ENCODE assay signal across 2 cellular contexts in genomic region chr2:66494708-66495107, GRCh38.
TF ChIP-seq lines count a peak whose summit lies in the region.

No MANE protein-coding gene starts in this region.

TF ChIP-seq in IMR-90, 13 proteins besides CTCF, POLR2A, EP300 and RAD21:
- peak; percentile 55; the same call in 1 of the 2 replicates for TF ChIP-seq FOS (IDR thresholded peaks at IDR 0.05; ENCODE audit: low read depth, low read length)
- TF ChIP-seq MAZ (IDR thresholded peaks at IDR 0.05; ENCODE audit: borderline replicate concordance, low read depth, low read length), result no peak
- TF ChIP-seq, protein P1, sequence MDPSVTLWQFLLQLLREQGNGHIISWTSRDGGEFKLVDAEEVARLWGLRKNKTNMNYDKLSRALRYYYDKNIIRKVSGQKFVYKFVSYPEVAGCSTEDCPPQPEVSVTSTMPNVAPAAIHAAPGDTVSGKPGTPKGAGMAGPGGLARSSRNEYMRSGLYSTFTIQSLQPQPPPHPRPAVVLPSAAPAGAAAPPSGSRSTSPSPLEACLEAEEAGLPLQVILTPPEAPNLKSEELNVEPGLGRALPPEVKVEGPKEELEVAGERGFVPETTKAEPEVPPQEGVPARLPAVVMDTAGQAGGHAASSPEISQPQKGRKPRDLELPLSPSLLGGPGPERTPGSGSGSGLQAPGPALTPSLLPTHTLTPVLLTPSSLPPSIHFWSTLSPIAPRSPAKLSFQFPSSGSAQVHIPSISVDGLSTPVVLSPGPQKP (IDR thresholded peaks at IDR 0.05; ENCODE audit: borderline replicate concordance, low read depth, low read length), result no peak
- no peak for TF ChIP-seq CHD1 (IDR thresholded peaks at IDR 0.05; ENCODE audit: low read depth, low read length)
- TF ChIP-seq CEBPB (IDR thresholded peaks at IDR 0.05; ENCODE audit: low read depth, low read length), result peak; percentile 100
- no peak for TF ChIP-seq RFX5 (IDR thresholded peaks at IDR 0.05; ENCODE audit: low read depth, low read length)
- no peak for TF ChIP-seq SMC3 (IDR thresholded peaks at IDR 0.05; ENCODE audit: low read depth, low read length)
- no peak for TF ChIP-seq BHLHE40 (IDR thresholded peaks at IDR 0.05; ENCODE audit: low read depth, low read length)
- no peak for TF ChIP-seq USF2 (IDR thresholded peaks at IDR 0.05; ENCODE audit: low read depth, low read length)
- no peak for TF ChIP-seq MXI1 (IDR thresholded peaks at IDR 0.05; ENCODE audit: borderline replicate concordance, low read depth, low read length)

TF ChIP-seq in K562, 482 proteins besides CTCF, POLR2A, EP300 and RAD21:
- TF ChIP-seq CEBPB (tag; IDR thresholded peaks at IDR 0.05) (peak; percentile 94), CEBPG (CRISPR knock-in tag; IDR thresholded peaks at IDR 0.05) (no peak), CEBPG (tag; conservative IDR thresholded peaks at IDR 0.05 in 1 of 2, IDR thresholded peaks at IDR 0.05 in 1 of 2) (peak; percentile 81 to 86), SPI1 (IDR thresholded peaks at IDR 0.05; ENCODE audit: borderline replicate concordance, low read depth, low read length) (peak; percentile 20; the same call in 1 of the 2 replicates), MBD1 (CRISPR knock-in tag; IDR thresholded peaks at IDR 0.05) (0 out of 2 replicates have a peak, but pooled peaks have one; percentile 36), SFPQ (IDR thresholded peaks at IDR 0.05; ENCODE audit: low read depth, low read length) (no peak)
